Comparison of ENCODE assay signal across 9 cellular contexts in genomic region chr12:85029456-85029855, GRCh38. TPM values are rescaled to one million over a fixed set of nuclear protein-coding genes. Genes with fewer than 3 reads are reported as not detected.
DNase-seq lines count a peak whose midpoint lies in the region; ATAC-seq and TF ChIP-seq lines count a peak whose summit lies in the region.
"Had no signal": no experiment of that assay in that cellular context is flagged by ENCODE, and none has a peak within 500 bp of the region (broad histone marks: within the 10 kb centered on the region; RNA-seq: fewer than 3 reads in every experiment).

No MANE protein-coding gene starts in this region.

- H3K36me3 ChIP-seq in A673 (ENCODE audit: insufficient read depth, low read length, poor library complexity, severe bottlenecking): no peaks in the 10 kb centered on the region

- H3K27me3 ChIP-seq in A673 (replicated peaks; ENCODE audit: insufficient read depth, low read depth, low read length, poor library complexity): no peaks in the 10 kb centered on the region

- H3K4me3 Mint-ChIP-seq in brain: no peak overlapping the region

- no peaks in the 10 kb centered on the region for H3K36me3 Mint-ChIP-seq in brain

- H3K9me3 Mint-ChIP-seq in brain: no peaks in the 10 kb centered on the region

- no peak overlapping the region for H3K27ac ChIP-seq in A673 (ENCODE audit: low read depth, low read length, poor library complexity, severe bottlenecking)
- H3K27ac ChIP-seq: skin epidermis had no signal

- no TSS peak for BruUV-seq in A673 (replicated peaks; lab: Mats Ljungman, UMichigan)

- H3K4me1 Mint-ChIP-seq in brain: peaks cover 5% of the 10 kb centered on the region

- DNase-seq in A673 (ENCODE audit: low spot score): peak; percentile 64
- DNase-seq in NCI-H2171 (lab: John Stamatoyannopoulos, UW): peak; percentile 28
- DNase-seq in midbrain (lab: John Stamatoyannopoulos, UW): peak; percentile 71
- DNase-seq in GF-D8 (lab: John Stamatoyannopoulos, UW): no peak
- DNase-seq in activated CD4-positive, alpha-beta T cell treated with anti-CD3 and anti-CD28 coated beads, Interleukin-2, amount 50 U/mL, for 1 hour: no peak

- ATAC-seq in GM19351 (IDR thresholded peaks at IDR 0.05; ENCODE audit: unreplicated experiment) (peak; percentile 56), HG03280 (IDR thresholded peaks at IDR 0.05; ENCODE audit: unreplicated experiment) (no peak)

- no peaks in the 10 kb centered on the region for H3K4me1 ChIP-seq in A673 (ENCODE audit: insufficient read depth, low read length, poor library complexity, severe bottlenecking)

- CTCF ChIA-PET in A673 (lab: Charles Lee): interaction anchor here (1.7 kb wide), 1 partner anchor 155 kb away, joined by 10 read pairs; no protein-coding TSS in a partner anchor

- H3K27ac Mint-ChIP-seq in brain: no peak overlapping the region

- peak; percentile 61 for TF ChIP-seq CTCF in A673 (conservative IDR thresholded peaks at IDR 0.05; ENCODE audit: low read depth, low read length)
- peak; percentile 73 to 78 for TF ChIP-seq CTCF in brain (conservative IDR thresholded peaks at IDR 0.05)

- peaks cover 3% of the 10 kb centered on the region for H3K27me3 Mint-ChIP-seq in brain

- no peak overlapping the region for H3K4me3 ChIP-seq in A673 (ENCODE audit: low read depth, low read length, poor library complexity, severe bottlenecking)
- H3K4me3 ChIP-seq: skin epidermis had no signal

- POLR2A ChIA-PET in A673 (lab: Charles Lee; ENCODE audit: low non-redundant PET): no interaction called here

- intact Hi-C loops in A673 (cut with micrococcal nuclease; ENCODE audit: unreplicated experiment): loop anchor here (1.0 kb wide), 2 partner anchors 118 to 155 kb away; no protein-coding TSS in a partner anchor

- no peaks in the 10 kb centered on the region for H3K9me3 ChIP-seq in A673 (ENCODE audit: low read depth, low read length, poor library complexity, severe bottlenecking)

RNA-seq across cellular contexts. Expression of gene TSPAN19, which starts 6.6 kb away (rescaled TPM):
- not detected in 2 replicates for total RNA-seq in A673 (2021)
- polyA plus RNA-seq in brain (ENCODE audit: insufficient read depth, low read depth, low replicate concordance): not detected

RNA-seq across cellular contexts. Expression of gene LRRIQ1, which starts 6.7 kb away (rescaled TPM):
- 2.7 and 3.4 TPM in 2 replicates for total RNA-seq in A673 (2021)
- 0.20 TPM for polyA plus RNA-seq in brain (ENCODE audit: insufficient read depth, low read depth, low replicate concordance)

Comparison
In these comparisons a context has a peak if more than half of its experiments do, and no peak if none do; other contexts are left out.
1. DNase-seq: peak in A673 (single experiment), NCI-H2171 (single experiment) and midbrain (single experiment); none in GF-D8 (single experiment) and activated CD4-positive, alpha-beta T cell treated with anti-CD3 and anti-CD28 coated beads, Interleukin-2, amount 50 U/mL, for 1 hour (single experiment).